Comparison of ENCODE assay signal across 1 cellular context in genomic region chr14:92266216-92266615, GRCh38.
TF ChIP-seq lines count a peak whose summit lies in the region.

No MANE protein-coding gene starts in this region.

TF ChIP-seq in GM23338, 12 proteins besides CTCF, POLR2A, EP300 and RAD21 (continued from another document):
- TF ChIP-seq, protein P1, sequence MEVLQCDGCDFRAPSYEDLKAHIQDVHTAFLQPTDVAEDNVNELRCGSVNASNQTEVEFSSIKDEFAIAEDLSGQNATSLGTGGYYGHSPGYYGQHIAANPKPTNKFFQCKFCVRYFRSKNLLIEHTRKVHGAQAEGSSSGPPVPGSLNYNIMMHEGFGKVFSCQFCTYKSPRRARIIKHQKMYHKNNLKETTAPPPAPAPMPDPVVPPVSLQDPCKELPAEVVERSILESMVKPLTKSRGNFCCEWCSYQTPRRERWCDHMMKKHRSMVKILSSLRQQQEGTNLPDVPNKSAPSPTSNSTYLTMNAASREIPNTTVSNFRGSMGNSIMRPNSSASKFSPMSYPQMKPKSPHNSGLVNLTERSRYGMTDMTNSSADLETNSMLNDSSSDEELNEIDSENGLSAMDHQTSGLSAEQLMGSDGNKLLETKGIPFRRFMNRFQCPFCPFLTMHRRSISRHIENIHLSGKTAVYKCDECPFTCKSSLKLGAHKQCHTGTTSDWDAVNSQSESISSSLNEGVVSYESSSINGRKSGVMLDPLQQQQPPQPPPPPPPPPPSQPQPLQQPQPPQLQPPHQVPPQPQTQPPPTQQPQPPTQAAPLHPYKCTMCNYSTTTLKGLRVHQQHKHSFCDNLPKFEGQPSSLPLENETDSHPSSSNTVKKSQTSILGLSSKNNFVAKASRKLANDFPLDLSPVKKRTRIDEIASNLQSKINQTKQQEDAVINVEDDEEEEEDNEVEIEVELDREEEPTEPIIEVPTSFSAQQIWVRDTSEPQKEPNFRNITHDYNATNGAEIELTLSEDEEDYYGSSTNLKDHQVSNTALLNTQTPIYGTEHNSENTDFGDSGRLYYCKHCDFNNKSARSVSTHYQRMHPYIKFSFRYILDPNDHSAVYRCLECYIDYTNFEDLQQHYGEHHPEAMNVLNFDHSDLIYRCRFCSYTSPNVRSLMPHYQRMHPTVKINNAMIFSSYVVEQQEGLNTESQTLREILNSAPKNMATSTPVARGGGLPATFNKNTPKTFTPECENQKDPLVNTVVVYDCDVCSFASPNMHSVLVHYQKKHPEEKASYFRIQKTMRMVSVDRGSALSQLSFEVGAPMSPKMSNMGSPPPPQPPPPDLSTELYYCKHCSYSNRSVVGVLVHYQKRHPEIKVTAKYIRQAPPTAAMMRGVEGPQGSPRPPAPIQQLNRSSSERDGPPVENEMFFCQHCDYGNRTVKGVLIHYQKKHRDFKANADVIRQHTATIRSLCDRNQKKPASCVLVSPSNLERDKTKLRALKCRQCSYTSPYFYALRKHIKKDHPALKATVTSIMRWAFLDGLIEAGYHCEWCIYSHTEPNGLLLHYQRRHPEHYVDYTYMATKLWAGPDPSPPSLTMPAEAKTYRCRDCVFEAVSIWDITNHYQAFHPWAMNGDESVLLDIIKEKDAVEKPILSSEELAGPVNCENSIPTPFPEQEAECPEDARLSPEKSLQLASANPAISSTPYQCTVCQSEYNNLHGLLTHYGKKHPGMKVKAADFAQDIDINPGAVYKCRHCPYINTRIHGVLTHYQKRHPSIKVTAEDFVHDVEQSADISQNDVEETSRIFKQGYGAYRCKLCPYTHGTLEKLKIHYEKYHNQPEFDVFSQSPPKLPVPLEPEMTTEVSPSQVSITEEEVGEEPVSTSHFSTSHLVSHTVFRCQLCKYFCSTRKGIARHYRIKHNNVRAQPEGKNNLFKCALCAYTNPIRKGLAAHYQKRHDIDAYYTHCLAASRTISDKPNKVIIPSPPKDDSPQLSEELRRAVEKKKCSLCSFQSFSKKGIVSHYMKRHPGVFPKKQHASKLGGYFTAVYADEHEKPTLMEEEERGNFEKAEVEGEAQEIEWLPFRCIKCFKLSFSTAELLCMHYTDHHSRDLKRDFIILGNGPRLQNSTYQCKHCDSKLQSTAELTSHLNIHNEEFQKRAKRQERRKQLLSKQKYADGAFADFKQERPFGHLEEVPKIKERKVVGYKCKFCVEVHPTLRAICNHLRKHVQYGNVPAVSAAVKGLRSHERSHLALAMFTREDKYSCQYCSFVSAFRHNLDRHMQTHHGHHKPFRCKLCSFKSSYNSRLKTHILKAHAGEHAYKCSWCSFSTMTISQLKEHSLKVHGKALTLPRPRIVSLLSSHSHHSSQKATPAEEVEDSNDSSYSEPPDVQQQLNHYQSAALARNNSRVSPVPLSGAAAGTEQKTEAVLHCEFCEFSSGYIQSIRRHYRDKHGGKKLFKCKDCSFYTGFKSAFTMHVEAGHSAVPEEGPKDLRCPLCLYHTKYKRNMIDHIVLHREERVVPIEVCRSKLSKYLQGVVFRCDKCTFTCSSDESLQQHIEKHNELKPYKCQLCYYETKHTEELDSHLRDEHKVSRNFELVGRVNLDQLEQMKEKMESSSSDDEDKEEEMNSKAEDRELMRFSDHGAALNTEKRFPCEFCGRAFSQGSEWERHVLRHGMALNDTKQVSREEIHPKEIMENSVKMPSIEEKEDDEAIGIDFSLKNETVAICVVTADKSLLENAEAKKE (CRISPR knock-in tag; IDR thresholded peaks at IDR 0.05), result no peak
- TF ChIP-seq NANOG (IDR thresholded peaks at IDR 0.05; ENCODE audit: borderline replicate concordance), result no peak
- no peak for TF ChIP-seq JUNB (IDR thresholded peaks at IDR 0.05; ENCODE audit: unreplicated experiment)
- no peak for TF ChIP-seq EZH2 (IDR thresholded peaks at IDR 0.05; ENCODE audit: low read depth, unreplicated experiment)
- no peak for TF ChIP-seq POLR2AphosphoS5 (IDR thresholded peaks at IDR 0.05; ENCODE audit: low read depth)
- TF ChIP-seq, protein P2, sequence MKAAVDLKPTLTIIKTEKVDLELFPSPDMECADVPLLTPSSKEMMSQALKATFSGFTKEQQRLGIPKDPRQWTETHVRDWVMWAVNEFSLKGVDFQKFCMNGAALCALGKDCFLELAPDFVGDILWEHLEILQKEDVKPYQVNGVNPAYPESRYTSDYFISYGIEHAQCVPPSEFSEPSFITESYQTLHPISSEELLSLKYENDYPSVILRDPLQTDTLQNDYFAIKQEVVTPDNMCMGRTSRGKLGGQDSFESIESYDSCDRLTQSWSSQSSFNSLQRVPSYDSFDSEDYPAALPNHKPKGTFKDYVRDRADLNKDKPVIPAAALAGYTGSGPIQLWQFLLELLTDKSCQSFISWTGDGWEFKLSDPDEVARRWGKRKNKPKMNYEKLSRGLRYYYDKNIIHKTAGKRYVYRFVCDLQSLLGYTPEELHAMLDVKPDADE (IDR thresholded peaks at IDR 0.05), result no peak
- no peak for TF ChIP-seq CREB1 (CRISPR knock-in tag; IDR thresholded peaks at IDR 0.05; ENCODE audit: low read depth)
- no peak for TF ChIP-seq STAT1 (IDR thresholded peaks at IDR 0.05; ENCODE audit: unreplicated experiment)
TF ChIP-seq in GM23338: peak in this region for 0.
